17 cellular contexts compared by ENCODE assay signal in genomic region chr9:90449213-90449925, GRCh38.
DNase-seq lines count a peak whose midpoint lies in the region; ATAC-seq and TF ChIP-seq lines count a peak whose summit lies in the region.
"Had no signal": no experiment of that assay in that cellular context is flagged by ENCODE, and none has a peak within 500 bp of the region (broad histone marks: within the 10 kb centered on the region; RNA-seq: fewer than 3 reads in every experiment).

No MANE protein-coding gene starts in this region.

- CTCF ChIA-PET in HEK293 (lab: Yijun Ruan, JAX) = interaction anchor here (1.1 to 1.3 kb wide), 2 partner anchors 9 to 138 kb away, joined by 3 to 5 read pairs; no protein-coding TSS in a partner anchor

- in situ Hi-C loops in ACHN (cut with HindIII; ENCODE audit: low pct_ligation_motif_present, low pct_unique_long_range_greater_than_20kb, low sequenced_read_pairs) = no loop called here

- POLR2A ChIA-PET in HEK293 (lab: Yijun Ruan, JAX) = no interaction called here

- no peak overlapping the region for H3K4me3 ChIP-seq in HEK293 (ENCODE audit: low read depth, low read length)

- no peak overlapping the region for H3K27ac ChIP-seq in HEK293 (ENCODE audit: extremely low read depth, low read depth, low read length)
- H3K27ac ChIP-seq: C4-2B had no signal

- no peaks in the 10 kb centered on the region for H3K9me3 ChIP-seq in HEK293 (ENCODE audit: control insufficient read depth, insufficient read depth, low read depth, low read length)

- no peaks in the 10 kb centered on the region for H3K36me3 ChIP-seq in HEK293 (ENCODE audit: control insufficient read depth in 2 of 2, insufficient read depth in 1 of 2, low read length in 2 of 2)

- peak; percentile 52 for DNase-seq in COLO668 (lab: John Stamatoyannopoulos, UW; ENCODE audit: unreplicated experiment)
- DNase-seq in SHP77 (lab: John Stamatoyannopoulos, UW) = peak; percentile 76 to 78
- peak; percentile 1 for DNase-seq in iris pigment epithelial cell (ENCODE audit: low read depth)
- DNase-seq in T-helper 2 cell = no peak
- DNase-seq in ACHN = no peak
- DNase-seq in cortex of kidney (lab: John Stamatoyannopoulos, UW) = no peak
- DNase-seq: COR-L47, DMS153, H7, NCI-H1048, NCI-H1436 treated with DMSO at 0.1 percent for 48 hours, NCI-H526, OCI-M1, SW 1271 had no signal

- H3K4me1 ChIP-seq in HEK293 (ENCODE audit: control insufficient read depth, insufficient read depth, low read length) = no peaks in the 10 kb centered on the region

- no peak for ATAC-seq in GM18520 (IDR thresholded peaks at IDR 0.05; ENCODE audit: unreplicated experiment)

- no peak for TF ChIP-seq CTCF in HEK293 (tag by site-specific recombination; IDR thresholded peaks at IDR 0.05)

TF ChIP-seq in HEK293, 187 proteins besides CTCF, POLR2A, EP300 and RAD21:
- peak; percentile 44; the same call in 1 of the 2 replicates for TF ChIP-seq GLIS1 (tag by site-specific recombination; IDR thresholded peaks at IDR 0.05)
- TF ChIP-seq ZNF626 (tag by site-specific recombination; IDR thresholded peaks at IDR 0.05) = no peak
TF ChIP-seq in HEK293: peak in this region for 1.

Comparison
In these comparisons a context has a peak if more than half of its experiments do, and no peak if none do; other contexts are left out.
1. DNase-seq: peak in COLO668 (single experiment), SHP77 (2 of 2) and iris pigment epithelial cell (single experiment); none in T-helper 2 cell (0 of 5), ACHN (single experiment) and cortex of kidney (single experiment).